21 cellular contexts compared by ENCODE assay signal in the genomic region with DNA sequence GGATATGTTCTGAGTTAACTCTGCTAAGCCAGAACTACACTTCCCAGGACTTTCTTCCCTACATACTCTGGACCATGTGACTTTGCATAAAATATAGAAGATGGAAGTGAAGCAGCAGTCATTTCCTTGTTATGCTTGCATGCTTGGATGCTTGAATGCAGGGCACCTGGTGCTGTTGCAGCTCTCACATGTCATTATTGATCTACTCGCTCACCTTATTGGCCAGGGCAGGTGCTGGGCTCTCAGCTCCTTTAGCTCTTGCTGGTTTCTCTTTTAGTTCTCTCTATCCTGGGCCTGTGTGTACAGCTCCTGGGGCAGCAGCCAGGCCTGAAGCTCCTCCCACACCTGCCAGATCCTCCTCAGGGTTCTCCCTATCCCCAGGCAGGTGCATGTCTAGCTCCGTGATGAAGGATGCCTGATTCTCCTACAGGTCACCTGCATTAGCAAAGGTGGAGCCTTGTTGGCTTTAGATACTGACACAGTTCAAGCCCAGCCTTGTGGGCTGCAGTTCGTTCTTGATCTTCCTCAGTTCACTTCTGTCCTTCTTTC. TPM values are rescaled to one million over a fixed set of nuclear protein-coding genes. Genes with fewer than 3 reads are reported as not detected.
A peak's percentile ranks its signal among the peaks of the same experiment; 100 is the strongest.
DNase-seq lines count a peak whose midpoint lies in the region; FAIRE-seq and TF ChIP-seq lines count a peak whose summit lies in the region.
"Had no signal": no experiment of that assay in that cellular context is flagged by ENCODE, and none has a peak within 500 bp of the region (broad histone marks: within the 10 kb centered on the region; RNA-seq: fewer than 3 reads in every experiment).

No MANE protein-coding gene starts in this region.

- H3K79me2 ChIP-seq in Loucy (ENCODE audit: insufficient read depth, low read length) = no peaks in the 10 kb centered on the region

- H4K20me1 ChIP-seq in Loucy (ENCODE audit: insufficient read depth, low read length, poor library complexity, severe bottlenecking) = no peaks in the 10 kb centered on the region

- H3K9ac ChIP-seq in Loucy (ENCODE audit: low read depth, low read length, poor library complexity, severe bottlenecking) = no peak overlapping the region

- H3F3A ChIP-seq in Loucy (ENCODE audit: low read depth) = 0 out of 2 replicates have a peak, but pooled peaks cover 4% of the 10 kb centered on the region

- H3K4me3 ChIP-seq in Loucy (ENCODE audit: low read length, poor library complexity, severe bottlenecking) = no peak overlapping the region
- H3K4me3 ChIP-seq in H7 (ENCODE audit: insufficient read depth, low read depth, low read length) = no peak overlapping the region
- H3K4me3 ChIP-seq: colonic mucosa, prostate gland, SJCRH30, vagina had no signal

- H3K9me2 ChIP-seq in Loucy (replicated peaks; ENCODE audit: low read depth, low read length) = no peaks in the 10 kb centered on the region

- peak; percentile 85 for DNase-seq in DMS79 treated with DMSO at 0.1 percent for 48 hours (lab: John Stamatoyannopoulos, UW)
- peak; percentile 51 for DNase-seq in NCI-H345 (lab: John Stamatoyannopoulos, UW)
- peak; percentile 39 for DNase-seq in germinal center (ENCODE audit: low spot score)
- DNase-seq in mesenteric fat pad (ENCODE audit: low spot score) = no peak
- DNase-seq in H7 = no peak
- DNase-seq in SIG-M5 (lab: John Stamatoyannopoulos, UW) = no peak
- no peak for DNase-seq in GM12891 (ENCODE audit: insufficient read length, low spot score)
- DNase-seq: colonic mucosa; hypothalamus; mesenchymal stem cell; NCI-H446 treated with DMSO at 0.1 percent for 48 hours; nephron progenitor cell; PC-3; SJCRH30; small intestine; stimulated activated CD4-positive, alpha-beta T cell treated with anti-CD3 and anti-CD28 coated beads, Interleukin-4, amount 100 ng/mL, for 24 hours; T-helper 2 cell had no signal

- no peak overlapping the region for H3K4me2 ChIP-seq in Loucy (ENCODE audit: low read depth, low read length, poor library complexity, severe bottlenecking)

- peak overlapping the region; percentile 48; the same call in 1 of the 2 replicates for H2AFZ ChIP-seq in Loucy (ENCODE audit: low read length)

- no peak for TF ChIP-seq CTCF in Loucy (conservative IDR thresholded peaks at IDR 0.05; ENCODE audit: low read length)

- H3K4me1 ChIP-seq in Loucy (ENCODE audit: insufficient read depth, low read length, poor library complexity, severe bottlenecking) = peaks cover 44% of the 10 kb centered on the region
- H3K4me1 ChIP-seq: colonic mucosa, prostate gland, SJCRH30, vagina had no signal

- H3K36me3 ChIP-seq in Loucy (ENCODE audit: insufficient read depth, low read length) (no peaks in the 10 kb centered on the region), H7 (replicated peaks; ENCODE audit: control insufficient read depth, insufficient read depth, low read length) (no peaks in the 10 kb centered on the region)
- H3K36me3 ChIP-seq: colonic mucosa, prostate gland, SJCRH30, vagina had no signal

- FAIRE-seq in GM12891 (lab: Jason Lieb, UNC) = no peak
- FAIRE-seq: keratinocyte, small intestine had no signal

- H3K9me3 ChIP-seq in Loucy (ENCODE audit: insufficient read depth, low read depth, low read length) = no peaks in the 10 kb centered on the region
- H3K9me3 ChIP-seq: colonic mucosa, prostate gland, SJCRH30, vagina had no signal

- TF ChIP-seq POLR2A in GM12891 (IDR thresholded peaks at IDR 0.05; ENCODE audit: low read depth, low read length) = no peak

- H3K27me3 ChIP-seq in Loucy (ENCODE audit: insufficient read depth, low read length, poor library complexity, severe bottlenecking) (no peaks in the 10 kb centered on the region), H7 (ENCODE audit: control insufficient read depth, insufficient read depth, low read length) (no peaks in the 10 kb centered on the region)
- H3K27me3 ChIP-seq: colonic mucosa, SJCRH30, vagina had no signal

TF ChIP-seq in GM12891, 5 proteins besides CTCF, POLR2A, EP300 and RAD21:
- TF ChIP-seq POU2F2 (IDR thresholded peaks at IDR 0.05; ENCODE audit: low read depth, low read length) (no peak), PAX5 (IDR thresholded peaks at IDR 0.05; ENCODE audit: insufficient read depth, low read length, severe bottlenecking) (no peak), SPI1 (IDR thresholded peaks at IDR 0.05; ENCODE audit: low read depth, low read length) (no peak), TAF1 (IDR thresholded peaks at IDR 0.05; ENCODE audit: low read depth, low read length) (no peak)

RNA-seq across cellular contexts. Expression of a gene that starts 53.3 kb away (rescaled TPM):
- 30.7 TPM for total RNA-seq in mesenteric fat pad
- total RNA-seq in H7 (2014; rRNA removed; shearing (Covaris generic)) = 14.1 and 25.0 TPM in 2 replicates
- 49.0 TPM for polyA plus RNA-seq in GM12891 (2012; ENCODE audit: low read depth, missing spikeins)

Comparison
In these comparisons a context has a peak if more than half of its experiments do, and no peak if none do; other contexts are left out.
1. DNase-seq: peak in DMS79 treated with DMSO at 0.1 percent for 48 hours (single experiment), NCI-H345 (single experiment) and germinal center (single experiment); none in mesenteric fat pad (single experiment), H7 (single experiment), SIG-M5 (single experiment) and GM12891 (single experiment).